8 cellular contexts compared by ENCODE assay signal in genomic region chr18:37537868-37538525, GRCh38. TPM values are rescaled to one million over a fixed set of nuclear protein-coding genes. Genes with fewer than 3 reads are reported as not detected.
DNase-seq lines count a peak whose midpoint lies in the region; TF ChIP-seq lines count a peak whose summit lies in the region.

No MANE protein-coding gene starts in this region.

- H3K4me1 ChIP-seq in KMS-11 (ENCODE audit: low read depth, poor library complexity, severe bottlenecking), result no peaks in the 10 kb centered on the region

- TF ChIP-seq CTCF in KMS-11 (conservative IDR thresholded peaks at IDR 0.05; ENCODE audit: low read depth, low read length) (peak; percentile 68), SU-DHL-6 (IDR thresholded peaks at IDR 0.05; ENCODE audit: insufficient read depth, low read length, poor library complexity, severe bottlenecking) (peak; percentile 89), cardiac fibroblast (IDR thresholded peaks at IDR 0.05; ENCODE audit: low read depth, low read length) (peak; percentile 88)

- no peaks in the 10 kb centered on the region for H3K9me3 ChIP-seq in SU-DHL-6 (ENCODE audit: insufficient read depth, low read length)

- H3F3A ChIP-seq in SU-DHL-6 (ENCODE audit: insufficient read depth), result no peaks in the 10 kb centered on the region

- no peak overlapping the region for H3K4me2 ChIP-seq in KMS-11
- H3K4me2 ChIP-seq in SU-DHL-6 (ENCODE audit: low read depth, low read length, poor library complexity, severe bottlenecking), result no peak overlapping the region

- H3K27ac ChIP-seq in KMS-11 (no peak overlapping the region), SU-DHL-6 (ENCODE audit: low read depth, low read length) (no peak overlapping the region)

- H2AFZ ChIP-seq in KMS-11 (ENCODE audit: low read depth) (no peak overlapping the region), SU-DHL-6 (ENCODE audit: low read depth, low read length, severe bottlenecking) (no peak overlapping the region)

- no peaks in the 10 kb centered on the region for H4K20me1 ChIP-seq in KMS-11 (ENCODE audit: insufficient read depth)
- no peaks in the 10 kb centered on the region for H4K20me1 ChIP-seq in SU-DHL-6 (ENCODE audit: low read depth, low read length)

- no peaks in the 10 kb centered on the region for H3K9me2 ChIP-seq in SU-DHL-6 (replicated peaks; ENCODE audit: insufficient read depth, low read length)

- H3K36me3 ChIP-seq in H7 (replicated peaks; ENCODE audit: control insufficient read depth, insufficient read depth, low read length), result no peaks in the 10 kb centered on the region
- no peaks in the 10 kb centered on the region for H3K36me3 ChIP-seq in KMS-11 (ENCODE audit: insufficient read depth)
- H3K36me3 ChIP-seq in SU-DHL-6 (ENCODE audit: low read length), result no peaks in the 10 kb centered on the region

- peaks cover 5% of the 10 kb centered on the region for H3K27me3 ChIP-seq in H7 (ENCODE audit: control insufficient read depth, insufficient read depth, low read length)
- no peaks in the 10 kb centered on the region for H3K27me3 ChIP-seq in KMS-11 (ENCODE audit: insufficient read depth, low read depth)
- H3K27me3 ChIP-seq in SU-DHL-6 (ENCODE audit: low read length), result no peaks in the 10 kb centered on the region

- H3K4me3 ChIP-seq in H7 (ENCODE audit: insufficient read depth, low read depth, low read length), result peak overlapping the region; percentile 34; the same call in 1 of the 2 replicates
- no peak overlapping the region for H3K4me3 ChIP-seq in KMS-11 (IDR thresholded peaks at IDR 0.05; ENCODE audit: insufficient read depth, low read depth, low read length)
- no peak overlapping the region for H3K4me3 ChIP-seq in SU-DHL-6 (ENCODE audit: insufficient read depth, low read length, poor library complexity, severe bottlenecking)
- H3K4me3 ChIP-seq in cardiac fibroblast (replicated peaks in 1 of 2; ENCODE audit: low read depth in 2 of 2, low read length in 2 of 2), result no peak overlapping the region

- H3K79me2 ChIP-seq in KMS-11 (ENCODE audit: insufficient read depth, low read depth) (no peaks in the 10 kb centered on the region), SU-DHL-6 (ENCODE audit: insufficient read depth, low read length) (no peaks in the 10 kb centered on the region)

- peak; percentile 46 for DNase-seq in NCI-H1436 (lab: John Stamatoyannopoulos, UW)
- DNase-seq in NCI-H1436 treated with DMSO at 0.1 percent for 48 hours (lab: John Stamatoyannopoulos, UW), result no peak
- DNase-seq in H7, result peak; percentile 96
- DNase-seq in cardiac fibroblast (ENCODE audit: low read depth in 2 of 2), result peak; percentile 60 to 74
- peak; percentile 58 for DNase-seq in kidney glomerular epithelial cell (lab: John Stamatoyannopoulos, UW)
- peak; percentile 35 for DNase-seq in stimulated activated CD4-positive, alpha-beta T cell treated with anti-CD3 and anti-CD28 coated beads, Interleukin-4, amount 100 ng/mL, for 24 hours

- H3K9ac ChIP-seq in KMS-11, result no peak overlapping the region
- no peak overlapping the region for H3K9ac ChIP-seq in SU-DHL-6 (ENCODE audit: low read length)

RNA-seq across cellular contexts. Expression of gene CELF4, which starts 27.6 kb away (rescaled TPM):
- 2.9 and 3.7 TPM in 2 replicates for total RNA-seq in H7 (2014; rRNA removed; shearing (Covaris generic))
